ENCODE assay signal across 27 cellular contexts in genomic region chr1:204292733-204293132, GRCh38.
DNase-seq lines count a peak whose midpoint lies in the region; ATAC-seq, FAIRE-seq and TF ChIP-seq lines count a peak whose summit lies in the region.
"Had no signal": no experiment of that assay in that cellular context is flagged by ENCODE, and none has a peak within 500 bp of the region (broad histone marks: within the 10 kb centered on the region; RNA-seq: fewer than 3 reads in every experiment).

No MANE protein-coding gene starts in this region.

- H3K56ac ChIP-seq in H1 (replicated peaks; ENCODE audit: insufficient read length, low read depth, low read length) = no peak overlapping the region

- H3K4me3 ChIP-seq in H1 (ENCODE audit: extremely low read depth in 1 of 4, insufficient read depth in 2 of 4, low read depth in 3 of 4, low read length in 4 of 4) (no peak overlapping the region), trophoblast cell (ENCODE audit: low read depth, low read length) (no peak overlapping the region), uterus (no peak overlapping the region)
- H3K4me3 ChIP-seq: BLaER1, coronary artery, smooth muscle cell, thyroid gland had no signal

- H2AK5ac ChIP-seq in H1 (ENCODE audit: low read depth, low read length) (0 out of 2 replicates have a peak overlapping the region, but pooled peaks have one; percentile 41), trophoblast cell (ENCODE audit: low read length) (no peak overlapping the region)

- no peak overlapping the region for H2BK5ac ChIP-seq in H1 (ENCODE audit: low read depth, low read length)
- H2BK5ac ChIP-seq in trophoblast cell (ENCODE audit: low read depth, low read length, poor library complexity) = no peak overlapping the region

- no peaks in the 10 kb centered on the region for H3K9me3 ChIP-seq in H1 (ENCODE audit: insufficient read depth in 2 of 2, low read depth in 1 of 2, low read length in 1 of 2)
- H3K9me3 ChIP-seq in trophoblast cell (ENCODE audit: insufficient read depth, low read depth, low read length) = no peaks in the 10 kb centered on the region
- H3K9me3 ChIP-seq in uterus = no peaks in the 10 kb centered on the region
- H3K9me3 ChIP-seq: BLaER1, thyroid gland had no signal

- CTCF ChIA-PET in H1 (lab: Charles Lee; ENCODE audit: partially characterized antibody) = interaction anchor here (0.6 to 6.1 kb wide), 6 partner anchors 10 to 139 kb away, joined by 3 to 48 read pairs (median 4); partner anchors contain the start of gene PLEKHA6

- no peak for TF ChIP-seq POLR2A in H1 (IDR thresholded peaks at IDR 0.05; ENCODE audit: control extremely low read depth in 1 of 2, low read depth in 2 of 2, low read length in 2 of 2)
- TF ChIP-seq POLR2A in uterus (IDR thresholded peaks at IDR 0.05) = no peak

- H3K9ac ChIP-seq in H1 (replicated peaks in 1 of 4; ENCODE audit: extremely low read depth in 1 of 4, low read depth in 3 of 4, low read length in 3 of 4) = no peak overlapping the region
- no peak overlapping the region for H3K9ac ChIP-seq in trophoblast cell (ENCODE audit: low read length)
- H3K9ac ChIP-seq: BLaER1 had no signal

- H2BK12ac ChIP-seq in H1 (ENCODE audit: low read depth, low read length) (no peak overlapping the region), trophoblast cell (ENCODE audit: low read length) (no peak overlapping the region)

- no peak for DNase-seq in H1 (ENCODE audit: low read depth in 1 of 2, low spot score in 2 of 2)
- peak; percentile 63 for DNase-seq in left ventricle myocardium superior
- DNase-seq in trophoblast cell = no peak
- DNase-seq in uterus = peak in 1 of 2 donors; percentile 49
- DNase-seq in NOMO-1 treated with DMSO at 0.1 percent for 48 hours (lab: John Stamatoyannopoulos, UW; ENCODE audit: unreplicated experiment) = no peak
- DNase-seq in NCI-H2029 (lab: John Stamatoyannopoulos, UW) = no peak
- DNase-seq: activated CD4-positive, alpha-beta T cell treated with anti-CD3 and anti-CD28 coated beads, Interleukin-2, amount 50 U/mL, for 1 hour; activated CD4-positive, CD25-positive, alpha-beta regulatory T cell; activated effector memory CD4-positive, alpha-beta T cell treated with Interleukin-2 at 50 U/mL for 16 hours; activated naive CD8-positive, alpha-beta T cell treated with anti-CD3 and anti-CD28 coated beads for 36 hours; activated T-cell treated with anti-CD3 and anti-CD28 coated beads, Interleukin-2, amount 50 U/mL, for 1 hour; aorta; caudate nucleus; effector memory CD4-positive, alpha-beta T cell; NCI-H446 treated with DMSO at 0.1 percent for 48 hours; NCI-H774; RPMI8226; T-helper 1 cell; thyroid gland had no signal

- FAIRE-seq in H1 (lab: Jason Lieb, UNC) = no peak
- FAIRE-seq: GM12892, TTC549 had no signal

- no peak overlapping the region for H2BK120ac ChIP-seq in H1 (replicated peaks; ENCODE audit: low read depth, low read length)
- H2BK120ac ChIP-seq in trophoblast cell (ENCODE audit: insufficient read depth, low read length, poor library complexity) = no peak overlapping the region

- WGBS in H1 (ENCODE audit: extremely low coverage in 1 of 2, insufficient coverage in 1 of 2, insufficient read length in 1 of 2, insufficient replicate concordance in 2 of 2, low coverage in 1 of 2, low lambda C conversion rate in 2 of 2, missing lambda C conversion rate in 1 of 2), 2 experiments = 86% methylated on average over 5 of the region's 5 CpGs; no CpG with 5 or more reads in 1 of the 2 experiments
- no CpG with 5 or more reads among the region's 5 CpGs for WGBS in trophoblast cell (ENCODE audit: extremely low coverage, insufficient coverage, insufficient read length)

- no peak overlapping the region for H3K18ac ChIP-seq in H1 (ENCODE audit: extremely low read depth, low read length)
- H3K18ac ChIP-seq in trophoblast cell (ENCODE audit: low read length) = no peak overlapping the region

- H3K23me2 ChIP-seq in H1 (ENCODE audit: low read depth, low read length) = no peaks in the 10 kb centered on the region

- H4K91ac ChIP-seq in H1 (replicated peaks; ENCODE audit: insufficient read length, low read length) (no peak overlapping the region), trophoblast cell (ENCODE audit: low read depth, low read length) (no peak overlapping the region)

- no peaks in the 10 kb centered on the region for H3K36me3 ChIP-seq in H1 (ENCODE audit: control insufficient read depth in 2 of 4, insufficient read depth in 4 of 4, low read length in 3 of 4)
- no peaks in the 10 kb centered on the region for H3K36me3 ChIP-seq in trophoblast cell (ENCODE audit: control insufficient read depth in 1 of 2, insufficient read depth in 2 of 2, low read length in 2 of 2)
- no peaks in the 10 kb centered on the region for H3K36me3 ChIP-seq in uterus
- H3K36me3 ChIP-seq: BLaER1, thyroid gland had no signal

- TF ChIP-seq EP300 in H1 (IDR thresholded peaks at IDR 0.05; ENCODE audit: borderline replicate concordance in 1 of 2, low read depth in 2 of 2, low read length in 2 of 2) = no peak

- no peak for TF ChIP-seq RAD21 in H1 (IDR thresholded peaks at IDR 0.05 in 1 of 2, conservative IDR thresholded peaks at IDR 0.05 in 1 of 2; ENCODE audit: low read depth in 2 of 2, low read length in 2 of 2)

- ATAC-seq in left ventricle myocardium superior = peak; percentile 27
- no peak for ATAC-seq in HG03457 (IDR thresholded peaks at IDR 0.05; ENCODE audit: unreplicated experiment)
- ATAC-seq: HCT116 had no signal

- H4K5ac ChIP-seq in H1 (ENCODE audit: insufficient read length, low read depth, low read length) = no peak overlapping the region

- POLR2A ChIA-PET in H1 (lab: Charles Lee; ENCODE audit: partially characterized antibody) = interaction anchor here (0.9 kb wide), 1 partner anchor 15 kb away, joined by 3 read pairs; no protein-coding TSS in a partner anchor

- H3K4me2 ChIP-seq in H1 (ENCODE audit: insufficient read depth in 1 of 2, low read depth in 2 of 2, low read length in 2 of 2) (no peak overlapping the region), trophoblast cell (ENCODE audit: low read length) (no peak overlapping the region)
- H3K4me2 ChIP-seq: BLaER1 had no signal

- H2BK20ac ChIP-seq in H1 (ENCODE audit: low read length) = no peak overlapping the region

- H3K4ac ChIP-seq in H1 (replicated peaks; ENCODE audit: insufficient read length, low read depth, low read length) (no peak overlapping the region), trophoblast cell (ENCODE audit: low read depth, low read length) (peak overlapping the region; percentile 7)

- H2AFZ ChIP-seq in H1 (ENCODE audit: low read length) = no peak overlapping the region
- H2AFZ ChIP-seq in trophoblast cell (ENCODE audit: insufficient read depth, low read length, poor library complexity) = no peak overlapping the region

- H4K20me1 ChIP-seq in H1 (replicated peaks in 1 of 2; ENCODE audit: control insufficient read depth in 1 of 2, insufficient read depth in 2 of 2, low read length in 2 of 2) = no peaks in the 10 kb centered on the region
- H4K20me1 ChIP-seq: BLaER1 had no signal

- H3K27ac ChIP-seq in H1 (ENCODE audit: low read depth, low read length) (no peak overlapping the region), trophoblast cell (ENCODE audit: low read depth, low read length) (no peak overlapping the region), uterus (peak overlapping the region; percentile 76 to 77)
- H3K27ac ChIP-seq: BLaER1, epithelial cell of prostate had no signal

- no peaks in the 10 kb centered on the region for H3K79me1 ChIP-seq in H1 (ENCODE audit: low read depth, low read length)
- peaks cover 6% of the 10 kb centered on the region for H3K79me1 ChIP-seq in trophoblast cell (ENCODE audit: low read length)

- H2BK15ac ChIP-seq in H1 (ENCODE audit: low read length) = 0 out of 2 replicates have a peak overlapping the region, but pooled peaks have one; percentile 40

- H4K8ac ChIP-seq in H1 (ENCODE audit: extremely low read depth, insufficient read depth, low read length) (no peak overlapping the region), trophoblast cell (ENCODE audit: low read depth, low read length) (no peak overlapping the region)

- H3K14ac ChIP-seq in H1 (ENCODE audit: insufficient read length) = no peak overlapping the region
- no peak overlapping the region for H3K14ac ChIP-seq in trophoblast cell (ENCODE audit: low read length)

- H3K23ac ChIP-seq in H1 (ENCODE audit: insufficient read length) = no peak overlapping the region
- no peak overlapping the region for H3K23ac ChIP-seq in trophoblast cell (ENCODE audit: low read length)

- H3K27me3 ChIP-seq in H1 (replicated peaks in 1 of 4; ENCODE audit: control insufficient read depth in 3 of 4, extremely low read depth in 1 of 4, insufficient read depth in 3 of 4, low read length in 3 of 4) (no peaks in the 10 kb centered on the region), trophoblast cell (ENCODE audit: insufficient read depth, low read length) (no peaks in the 10 kb centered on the region), uterus (no peaks in the 10 kb centered on the region)
- H3K27me3 ChIP-seq: BLaER1, thyroid gland had no signal

- intact Hi-C loops in left ventricle myocardium superior (cut with micrococcal nuclease) (no loop called here), uterus (cut with DNase I; ENCODE audit: low total_unique reads) (no loop called here)

- TF ChIP-seq CTCF in H1 (IDR thresholded peaks at IDR 0.05; ENCODE audit: control extremely low read depth in 1 of 3, insufficient read depth in 1 of 3, low read depth in 1 of 3, low read length in 3 of 3) (no peak), uterus (IDR thresholded peaks at IDR 0.05) (no peak)

- H4K12ac ChIP-seq in trophoblast cell (ENCODE audit: low read depth, low read length) = no peak overlapping the region

- no peaks in the 10 kb centered on the region for H3K79me2 ChIP-seq in H1 (ENCODE audit: control insufficient read depth in 1 of 2, insufficient read depth in 2 of 2, low read length in 2 of 2)
- H3K79me2 ChIP-seq in trophoblast cell (ENCODE audit: control insufficient read depth, insufficient read depth, low read length, poor library complexity) = no peaks in the 10 kb centered on the region

- H3K4me1 ChIP-seq in H1 (replicated peaks in 1 of 4; ENCODE audit: control insufficient read depth in 3 of 4, insufficient read depth in 4 of 4, low read length in 3 of 4) = peaks cover 4 to 25% (median 12%) of the 10 kb centered on the region in 4 experiments
- peaks cover 30 to 33% of the 10 kb centered on the region in 2 experiments for H3K4me1 ChIP-seq in trophoblast cell (ENCODE audit: control insufficient read depth in 1 of 2, insufficient read depth in 2 of 2, low read length in 2 of 2)
- H3K4me1 ChIP-seq in uterus = peaks cover 7 to 16% of the 10 kb centered on the region in 2 donors
- H3K4me1 ChIP-seq: thyroid gland had no signal

TF ChIP-seq in H1, 55 proteins besides CTCF, POLR2A, EP300 and RAD21 (continues in another document):
- TF ChIP-seq SP2 (IDR thresholded peaks at IDR 0.05; ENCODE audit: low read length) (no peak), ZNF274 (IDR thresholded peaks at IDR 0.05; ENCODE audit: borderline replicate concordance, extremely low read depth, low read length) (no peak), POLR2AphosphoS5 (IDR thresholded peaks at IDR 0.05; ENCODE audit: low read depth, low read length) (no peak), SIN3A (conservative IDR thresholded peaks at IDR 0.05 in 1 of 2, IDR thresholded peaks at IDR 0.05 in 1 of 2; ENCODE audit: low read depth in 1 of 2, low read length in 2 of 2) (no peak), SP4 (IDR thresholded peaks at IDR 0.05; ENCODE audit: low read length) (no peak), BACH1 (IDR thresholded peaks at IDR 0.05; ENCODE audit: low read length) (no peak), EGR1 (IDR thresholded peaks at IDR 0.05; ENCODE audit: borderline replicate concordance, low read depth, low read length) (no peak)

Comparison
In these comparisons a context has a peak if more than half of its experiments do, and no peak if none do; other contexts are left out.
1. H3K27ac ChIP-seq: peak in uterus (2 of 2); none in H1 (single experiment) and trophoblast cell (single experiment).